Comparison of ENCODE assay signal across 8 cellular contexts in genomic region chr1:226061793-226062557, GRCh38. TPM values are rescaled to one million over a fixed set of nuclear protein-coding genes. Genes with fewer than 3 reads are reported as not detected.
A peak's percentile ranks its signal among the peaks of the same experiment; 100 is the strongest.
DNase-seq lines count a peak whose midpoint lies in the region; ATAC-seq and TF ChIP-seq lines count a peak whose summit lies in the region.

No MANE protein-coding gene starts in this region.

- H3K27ac ChIP-seq in VCaP (peak overlapping the region; percentile 98), left lung (peak overlapping the region; percentile 99 to 100)

- peaks cover 26 to 45% of the 10 kb centered on the region in 2 donors for H3K4me1 ChIP-seq in left lung

- H3K4me3 ChIP-seq in AG10803 (ENCODE audit: low read length) = peak overlapping the region; percentile 66
- peak overlapping the region; percentile 66 to 82 for H3K4me3 ChIP-seq in left lung

- H3K27me3 ChIP-seq in left lung = no peaks in the 10 kb centered on the region

- intact Hi-C loops in left lung (cut with DNase I) = no loop called here

- DNase-seq in AG10803 (ENCODE audit: low read depth) (peak; percentile 77), NCI-H1694 treated with DMSO at 0.1 percent for 48 hours (lab: John Stamatoyannopoulos, UW) (peak; percentile 66), dermis blood vessel endothelial cell (peak; percentile 86), left lung (peak; percentile 84 to 95)
- peak; percentile 47 for DNase-seq in stimulated activated CD4-positive, alpha-beta T cell treated with anti-CD3 and anti-CD28 coated beads, Interleukin-4, amount 100 ng/mL, for 24 hours

- TF ChIP-seq CTCF in AG10803 (conservative IDR thresholded peaks at IDR 0.05; ENCODE audit: low read length) (no peak), VCaP (conservative IDR thresholded peaks at IDR 0.05) (no peak), left lung (IDR thresholded peaks at IDR 0.05) (no peak)

- peak; percentile 23 for ATAC-seq in GM18520 (IDR thresholded peaks at IDR 0.05; ENCODE audit: unreplicated experiment)
- peak; percentile 49 for ATAC-seq in HG02973 (IDR thresholded peaks at IDR 0.05; ENCODE audit: unreplicated experiment)
- ATAC-seq in left lung = peak; percentile 70

- peaks cover 0 to 19% of the 10 kb centered on the region in 2 donors for H3K36me3 ChIP-seq in left lung

- no peaks in the 10 kb centered on the region for H3K9me3 ChIP-seq in left lung

RNA-seq across cellular contexts. Expression of gene H3-3A, which starts 0.5 kb away (rescaled TPM):
- total RNA-seq in dermis blood vessel endothelial cell (205 and 269 TPM in 2 replicates), left lung (100 to 1,000 TPM; 444 to 608 TPM)

Comparison
In these comparisons a context has a peak if more than half of its experiments do, and no peak if none do; other contexts are left out.
1. Peak in every context shown above with its lines: DNase-seq, ATAC-seq, H3K4me3 ChIP-seq and H3K27ac ChIP-seq.